In the genomic region with DNA sequence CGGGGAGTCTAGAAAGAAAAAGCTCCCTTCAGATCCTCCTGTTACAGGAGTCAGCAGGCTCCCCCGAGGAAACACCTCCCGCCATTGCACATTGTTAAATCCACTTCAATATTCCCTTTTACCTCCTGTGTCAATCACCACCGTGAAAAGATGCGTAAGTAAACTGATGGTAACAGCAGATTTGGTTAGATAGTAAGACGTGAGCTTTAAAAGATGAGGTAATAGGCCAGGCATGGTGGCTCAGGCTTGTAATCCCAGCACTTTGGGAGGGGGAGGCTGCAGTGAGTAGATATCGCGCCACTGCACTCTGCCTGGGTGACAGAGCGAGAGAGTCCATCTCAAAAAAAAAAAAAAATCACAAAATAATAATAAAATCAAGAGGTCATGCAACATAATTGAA, we compare ENCODE assay signal across 26 cellular contexts. TPM values are rescaled to one million over a fixed set of nuclear protein-coding genes. Genes with fewer than 3 reads are reported as not detected.
"Had no signal": no experiment of that assay in that cellular context is flagged by ENCODE, and none has a peak within 500 bp of the region (broad histone marks: within the 10 kb centered on the region; RNA-seq: fewer than 3 reads in every experiment).

No MANE protein-coding gene starts in this region.

- H3K4me1 Mint-ChIP-seq: mesothelial cell of epicardium had no signal

- DNase-seq: colonic mucosa; effector CD8-positive, alpha-beta T cell; endodermal cell; foreskin fibroblast; gastrocnemius medialis; head of caudate nucleus; kidney; naive thymus-derived CD4-positive, alpha-beta T cell; nephron progenitor cell; stimulated activated CD4-positive, alpha-beta T cell treated with anti-CD3 and anti-CD28 coated beads, Interleukin-12 subunit alpha, Interleukin-12 subunit beta, amount 100 ng/mL, for 4 hours; stimulated activated CD4-positive, alpha-beta T cell treated with anti-CD3 and anti-CD28 coated beads, Interleukin-1b, Interleukin-23, amount 100 ng/mL, for 48 hours; stimulated activated CD4-positive, alpha-beta T cell treated with anti-CD3 and anti-CD28 coated beads, Interleukin-4, amount 100 ng/mL, for 1 hour; stimulated activated CD8-positive, alpha-beta memory T cell treated with anti-CD3 and anti-CD28 coated beads, Interleukin-4, amount 100 ng/mL, for 48 hours; stimulated activated naive CD4-positive, alpha-beta T cell; stimulated activated naive CD8-positive, alpha-beta T cell treated with anti-CD3 and anti-CD28 coated beads, Interleukin-15, amount 100 ng/mL, for 72 hours; transverse colon; upper lobe of right lung had no signal

- H3K27me3 Mint-ChIP-seq: memory B cell; naive thymus-derived CD4-positive, alpha-beta T cell; stimulated activated naive CD8-positive, alpha-beta T cell treated with anti-CD3 and anti-CD28 coated beads, Interleukin-15, amount 100 ng/mL, for 72 hours had no signal

- H3K9me3 Mint-ChIP-seq: dendritic cell treated with granulocyte-macrophage colony-stimulating factor and Interleukin-4, amounts not matched to agents 40 ng/mL and 50 ng/mL, for 4 days; endodermal cell; memory B cell; mesothelial cell of epicardium; naive thymus-derived CD4-positive, alpha-beta T cell; nephron progenitor cell; stimulated activated naive CD8-positive, alpha-beta T cell treated with anti-CD3 and anti-CD28 coated beads, Interleukin-15, amount 100 ng/mL, for 72 hours had no signal

- H3K27ac Mint-ChIP-seq: memory B cell, mesothelial cell of epicardium, nephron progenitor cell had no signal

- ATAC-seq: esophagus mucosa; gastrocnemius medialis; left lobe of liver; naive thymus-derived CD4-positive, alpha-beta T cell; sciatic nerve; stimulated activated naive CD8-positive, alpha-beta T cell treated with anti-CD3 and anti-CD28 coated beads, Interleukin-15, amount 100 ng/mL, for 72 hours; upper lobe of right lung had no signal

- H3K36me3 Mint-ChIP-seq: memory B cell, mesothelial cell of epicardium had no signal

- H3K4me3 Mint-ChIP-seq: dendritic cell treated with granulocyte-macrophage colony-stimulating factor and Interleukin-4, amounts not matched to agents 40 ng/mL and 50 ng/mL, for 4 days; endodermal cell; memory B cell; mesothelial cell of epicardium; naive thymus-derived CD4-positive, alpha-beta T cell; nephron progenitor cell; stimulated activated naive CD8-positive, alpha-beta T cell treated with anti-CD3 and anti-CD28 coated beads, Interleukin-15, amount 100 ng/mL, for 72 hours had no signal

RNA-seq across cellular contexts. Expression of gene NMUR1, which starts 50.8 kb away (rescaled TPM):
- total RNA-seq: glomerular endothelial cell, smooth muscle cell, vagina had no signal
- polyA plus RNA-seq: naive thymus-derived CD4-positive, alpha-beta T cell; smooth muscle cell had no signal
